ENCODE assay signal across 33 cellular contexts in genomic region chr9:77679088-77679487, GRCh38. TPM values are rescaled to one million over a fixed set of nuclear protein-coding genes. Genes with fewer than 3 reads are reported as not detected.
DNase-seq lines count a peak whose midpoint lies in the region; TF ChIP-seq lines count a peak whose summit lies in the region.
"Had no signal": no experiment of that assay in that cellular context is flagged by ENCODE, and none has a peak within 500 bp of the region (broad histone marks: within the 10 kb centered on the region; RNA-seq: fewer than 3 reads in every experiment).

No MANE protein-coding gene starts in this region.

- H3K36me3 ChIP-seq in OCI-LY7 (ENCODE audit: insufficient read depth, low read length): no peaks in the 10 kb centered on the region
- H3K36me3 ChIP-seq: neural progenitor cell, right atrium auricular region, SJSA1, WERI-Rb-1 had no signal

- POLR2A ChIA-PET in OCI-LY7 (lab: Charles Lee): no interaction called here

- peaks cover 4% of the 10 kb centered on the region for H3K9me3 Mint-ChIP-seq in nephron
- H3K9me3 Mint-ChIP-seq: central memory CD8-positive, alpha-beta T cell; dendritic cell treated with granulocyte-macrophage colony-stimulating factor and Interleukin-4, amounts not matched to agents 40 ng/mL and 50 ng/mL, for 4 days; IgD-negative memory B cell; stimulated activated naive CD8-positive, alpha-beta T cell treated with anti-CD3 and anti-CD28 coated beads, Interleukin-15, Interleukin-2, amounts not matched to agents 100 ng/mL and 50 ng/mL, for 24 hours had no signal

- H3K9me3 ChIP-seq in OCI-LY7 (ENCODE audit: low read length): no peaks in the 10 kb centered on the region
- H3K9me3 ChIP-seq: right atrium auricular region, SJSA1, testis had no signal

- TF ChIP-seq CTCF in epithelial cell of esophagus (IDR thresholded peaks at IDR 0.05; ENCODE audit: insufficient read depth, low read depth, low read length, missing control alignments) (no peak), nephron (IDR thresholded peaks at IDR 0.05; ENCODE audit: unreplicated experiment in 3 of 3) (no peak), OCI-LY7 (conservative IDR thresholded peaks at IDR 0.05; ENCODE audit: low read length) (no peak)

- peak overlapping the region; percentile 90 to 94 (median 93) for H3K27ac Mint-ChIP-seq in nephron
- H3K27ac Mint-ChIP-seq: dendritic cell treated with granulocyte-macrophage colony-stimulating factor and Interleukin-4, amounts not matched to agents 40 ng/mL and 50 ng/mL, for 4 days; IgD-negative memory B cell; neural progenitor cell; stimulated activated naive CD8-positive, alpha-beta T cell treated with anti-CD3 and anti-CD28 coated beads, Interleukin-15, Interleukin-2, amounts not matched to agents 100 ng/mL and 50 ng/mL, for 24 hours had no signal

- no peak overlapping the region for H3K27ac ChIP-seq in OCI-LY7 (ENCODE audit: low read depth, low read length, poor library complexity, severe bottlenecking)
- H3K27ac ChIP-seq: 22Rv1, C4-2B, neural progenitor cell, right atrium auricular region, SJSA1, testis, WERI-Rb-1 had no signal

- no peaks in the 10 kb centered on the region for H3K9me2 ChIP-seq in OCI-LY7 (ENCODE audit: insufficient read depth, low read length)

- H2AFZ ChIP-seq in OCI-LY7 (ENCODE audit: low read length): no peak overlapping the region
- H2AFZ ChIP-seq: neural progenitor cell had no signal

- no peaks in the 10 kb centered on the region for H3K36me3 Mint-ChIP-seq in nephron (ENCODE audit: low read depth)
- H3K36me3 Mint-ChIP-seq: IgD-negative memory B cell, neural progenitor cell had no signal

- CTCF ChIA-PET in OCI-LY7 (lab: Charles Lee; ENCODE audit: unreplicated experiment): no interaction called here

- peaks cover 44% of the 10 kb centered on the region for H3K4me1 Mint-ChIP-seq in nephron
- H3K4me1 Mint-ChIP-seq: central memory CD8-positive, alpha-beta T cell; IgD-negative memory B cell had no signal

- no peaks in the 10 kb centered on the region for H4K20me1 ChIP-seq in OCI-LY7 (ENCODE audit: insufficient read depth, low read length)

- H3K4me1 ChIP-seq in OCI-LY7 (ENCODE audit: insufficient read depth, low read length, poor library complexity, severe bottlenecking): no peaks in the 10 kb centered on the region
- H3K4me1 ChIP-seq: neural progenitor cell, right atrium auricular region, SJSA1, testis had no signal

- H3K4me3 ChIP-seq in epithelial cell of esophagus (ENCODE audit: low read length): no peak overlapping the region
- H3K4me3 ChIP-seq in OCI-LY7 (ENCODE audit: low read depth, low read length, poor library complexity, severe bottlenecking): no peak overlapping the region
- H3K4me3 ChIP-seq: neural progenitor cell, right atrium auricular region, SJSA1, testis had no signal

- H3K27me3 Mint-ChIP-seq in nephron (ENCODE audit: low read depth): no peaks in the 10 kb centered on the region
- H3K27me3 Mint-ChIP-seq: central memory CD8-positive, alpha-beta T cell; dendritic cell treated with granulocyte-macrophage colony-stimulating factor and Interleukin-4, amounts not matched to agents 40 ng/mL and 50 ng/mL, for 4 days; IgD-negative memory B cell; stimulated activated naive CD8-positive, alpha-beta T cell treated with anti-CD3 and anti-CD28 coated beads, Interleukin-15, Interleukin-2, amounts not matched to agents 100 ng/mL and 50 ng/mL, for 24 hours had no signal

- no peak overlapping the region for H3K4me2 ChIP-seq in OCI-LY7 (ENCODE audit: low read length)
- H3K4me2 ChIP-seq: neural progenitor cell had no signal

- H3K79me2 ChIP-seq in OCI-LY7 (ENCODE audit: insufficient read depth, low read depth, low read length): no peaks in the 10 kb centered on the region

- H3K4me3 Mint-ChIP-seq in nephron: no peak overlapping the region
- H3K4me3 Mint-ChIP-seq: central memory CD8-positive, alpha-beta T cell; dendritic cell treated with granulocyte-macrophage colony-stimulating factor and Interleukin-4, amounts not matched to agents 40 ng/mL and 50 ng/mL, for 4 days; IgD-negative memory B cell; neural progenitor cell; stimulated activated naive CD8-positive, alpha-beta T cell treated with anti-CD3 and anti-CD28 coated beads, Interleukin-15, Interleukin-2, amounts not matched to agents 100 ng/mL and 50 ng/mL, for 24 hours had no signal

- DNase-seq in NCI-H2029 (lab: John Stamatoyannopoulos, UW) (peak; percentile 6), NCI-H2029 treated with DMSO at 0.1 percent for 48 hours (lab: John Stamatoyannopoulos, UW) (no peak), NOMO-1 treated with DMSO at 0.1 percent for 48 hours (lab: John Stamatoyannopoulos, UW; ENCODE audit: unreplicated experiment) (peak; percentile 29), epithelial cell of esophagus (ENCODE audit: low read depth) (peak; percentile 8), OCI-LY7 (ENCODE audit: low spot score) (no peak), NCI-H2196 (lab: John Stamatoyannopoulos, UW; ENCODE audit: unreplicated experiment) (no peak)
- DNase-seq in activated CD4-positive, CD25-positive, alpha-beta regulatory T cell treated with anti-CD3 and anti-CD28 coated beads, Interleukin-2, amount 50 U/mL, for 72 hours: no peak
- DNase-seq: activated CD4-positive, alpha-beta T cell treated with anti-CD3 and anti-CD28 coated beads for 48 hours; activated gamma-delta T cell treated with Interleukin-2 at 50 U/mL for 16 hours; activated T-cell treated with anti-CD3 and anti-CD28 coated beads, Interleukin-2, amount 50 U/mL, for 1 hour; GDM1; hippocampal formation; left cardiac atrium; NCI-H1105 treated with DMSO at 0.1 percent for 48 hours; NCI-H2081; NCI-H226; NCI-H526 treated with DMSO at 0.1 percent for 48 hours; NK-92 treated with Interleukin-12 subunit alpha and Interleukin-12 subunit beta, amount 100 ng/mL, for 24 hours; stimulated activated CD4-positive, alpha-beta T cell treated with anti-CD3 and anti-CD28 coated beads, Interleukin-1b, Interleukin-23, amount 100 ng/mL, for 48 hours; T1000; testis; WERI-Rb-1 had no signal

- no TSS peak for BruUV-seq in OCI-LY7 (replicated peaks; lab: Mats Ljungman, UMichigan)

- intact Hi-C loops in OCI-LY7 (cut with micrococcal nuclease; ENCODE audit: unreplicated experiment): no loop called here

RNA-seq across cellular contexts. Expression of gene GNA14, which starts 31.0 kb away (rescaled TPM):
- total RNA-seq in OCI-LY7 (2014; rRNA removed; shearing (Covaris generic)): not detected in 2 replicates
- not detected in 2 replicates for total RNA-seq in OCI-LY7 (2022)
- total RNA-seq: activated CD8-positive, alpha-beta memory T cell treated with anti-CD3 and anti-CD28 coated beads for 36 hours had no signal

Comparison
In these comparisons a context has a peak if more than half of its experiments do, and no peak if none do; other contexts are left out.
1. DNase-seq: peak in NCI-H2029 (single experiment), NOMO-1 treated with DMSO at 0.1 percent for 48 hours (single experiment) and epithelial cell of esophagus (single experiment); none in NCI-H2029 treated with DMSO at 0.1 percent for 48 hours (single experiment), OCI-LY7 (single experiment), activated CD4-positive, CD25-positive, alpha-beta regulatory T cell treated with anti-CD3 and anti-CD28 coated beads, Interleukin-2, amount 50 U/mL, for 72 hours (single experiment) and NCI-H2196 (single experiment).